In genomic region chr6:26033132-26033941, GRCh38 we compare ENCODE assay signal across 8 cellular contexts. TPM values are rescaled to one million over a fixed set of nuclear protein-coding genes. Genes with fewer than 3 reads are reported as not detected.
DNase-seq lines count a peak whose midpoint lies in the region; ATAC-seq and TF ChIP-seq lines count a peak whose summit lies in the region.

No MANE protein-coding gene starts in this region.

- CTCF ChIA-PET in mammary epithelial cell (lab: Charles Lee; ENCODE audit: low non-redundant PET): no interaction called here

- H3K79me2 ChIP-seq in mammary epithelial cell (ENCODE audit: insufficient read depth, low read length): no peaks in the 10 kb centered on the region

- H3K4me3 ChIP-seq in mammary epithelial cell (replicated peaks in 1 of 3; ENCODE audit: insufficient read depth in 1 of 3, low read depth in 2 of 3, low read length in 3 of 3): peak overlapping the region; percentile 53 to 62 (median 61)
- peak overlapping the region; percentile 69 for H3K4me3 ChIP-seq in iPS-18c (ENCODE audit: insufficient read depth, low read depth, low read length)
- H3K4me3 ChIP-seq in gastrocnemius medialis: peak overlapping the region; percentile 48 to 57 (median 54)

- H3K36me3 ChIP-seq in mammary epithelial cell (ENCODE audit: insufficient read depth, low read length) (no peaks in the 10 kb centered on the region), gastrocnemius medialis (no peaks in the 10 kb centered on the region)

- H3K4me1 ChIP-seq in mammary epithelial cell (ENCODE audit: insufficient read depth, low read length) (peaks cover 16% of the 10 kb centered on the region), gastrocnemius medialis (peaks cover 14% of the 10 kb centered on the region in 2 donors)

- TF ChIP-seq CTCF in mammary epithelial cell (conservative IDR thresholded peaks at IDR 0.05 in 1 of 2, IDR thresholded peaks at IDR 0.05 in 1 of 2; ENCODE audit: extremely low read depth in 1 of 2, insufficient read depth in 1 of 2, low read depth in 1 of 2, low read length in 2 of 2) (no peak), gastrocnemius medialis (IDR thresholded peaks at IDR 0.05 in 4 of 5, conservative IDR thresholded peaks at IDR 0.05 in 1 of 5) (no peak)

- BruUV-seq in mammary epithelial cell (replicated peaks; lab: Mats Ljungman, UMichigan): TSS peak; percentile 42

- intact Hi-C loops in mammary epithelial cell (cut with micrococcal nuclease) (loop anchor here (1.0 to 2.0 kb wide), 5 partner anchors 10 to 1099 kb away; a partner anchor contains a TSS), gastrocnemius medialis (cut with DNase I; ENCODE audit: low total_unique reads) (loop anchor here (10.0 kb wide), 1 partner anchor 1781 kb away; a partner anchor contains a TSS)

- TF ChIP-seq POLR2A in GM18526 (IDR thresholded peaks at IDR 0.05; ENCODE audit: extremely low read depth, insufficient read length) (peak; percentile 96), gastrocnemius medialis (IDR thresholded peaks at IDR 0.05) (peak; percentile 55 to 56)

- H3K27me3 ChIP-seq in mammary epithelial cell (ENCODE audit: insufficient read depth, low read length) (no peaks in the 10 kb centered on the region), gastrocnemius medialis (peaks cover 23 to 72% (median 28%) of the 10 kb centered on the region in 3 donors)

- dilution Hi-C loops in mammary epithelial cell (cut with HindIII; ENCODE audit: low sequenced_read_pairs): loop anchor here (5.0 kb wide), 1 partner anchor 59 kb away; no protein-coding TSS in a partner anchor

- peak overlapping the region; percentile 72 for H2AFZ ChIP-seq in mammary epithelial cell (ENCODE audit: low read depth, low read length)

- ATAC-seq in HG03039 (IDR thresholded peaks at IDR 0.05; ENCODE audit: unreplicated experiment): peak; percentile 57
- peak; percentile 88 to 93 for ATAC-seq in gastrocnemius medialis

- H3K27ac ChIP-seq in mammary epithelial cell (ENCODE audit: insufficient read depth, low read depth, low read length) (peak overlapping the region; percentile 85), gastrocnemius medialis (peak overlapping the region; percentile 27 to 71 (median 58))

- peak overlapping the region; percentile 93 for H3K4me2 ChIP-seq in mammary epithelial cell (ENCODE audit: insufficient read depth, low read depth, low read length)

- H3K9ac ChIP-seq in mammary epithelial cell (ENCODE audit: insufficient read depth, low read length): peak overlapping the region; percentile 75

- WGBS in mammary epithelial cell (ENCODE audit: low coverage, missing lambda C conversion rate): 1% methylated on average over 46 of the region's 46 CpGs

- in situ Hi-C loops in mammary epithelial cell (cut with MboI; ENCODE audit: low sequenced_read_pairs in 2 of 2) (loop anchor here in 1 of 2 donors (25.0 kb wide), 1 partner anchor 1104 kb away; a partner anchor contains a TSS), gastrocnemius medialis (cut with MboI; ENCODE audit: low sequenced_read_pairs in 4 of 4) (loop anchor here in 3 of 4 donors (25.0 kb wide), 3 partner anchors 254 to 1804 kb away; a partner anchor contains a TSS)

- no peaks in the 10 kb centered on the region for H4K20me1 ChIP-seq in mammary epithelial cell (ENCODE audit: insufficient read depth, low read length)

- DNase-seq in AG08395 (ENCODE audit: low spot score) (peak; percentile 93), NCI-H2029 (lab: John Stamatoyannopoulos, UW) (peak; percentile 97), T-helper 22 cell (ENCODE audit: low read depth) (peak; percentile 38), mammary epithelial cell (peak; percentile 96), gastrocnemius medialis (peak; percentile 23 to 45)

- H3K9me3 ChIP-seq in mammary epithelial cell (replicated peaks; ENCODE audit: insufficient read depth, low read length): no peaks in the 10 kb centered on the region
- H3K9me3 ChIP-seq in iPS-18c (ENCODE audit: control insufficient read depth, insufficient read depth, low read length): no peaks in the 10 kb centered on the region
- no peaks in the 10 kb centered on the region for H3K9me3 ChIP-seq in gastrocnemius medialis

RNA-seq across cellular contexts. Expression of gene HFE, which starts 53.9 kb away (rescaled TPM):
- total RNA-seq in mammary epithelial cell (1 to 10 TPM; 9.0 to 9.5 TPM), gastrocnemius medialis (1 to 10 TPM in 3 of 4 donors, under 1 TPM in 1; 0.10 to 2.0 (median 1.6) TPM)
- 17.2 TPM for polyA plus RNA-seq in mammary epithelial cell
- polyA minus RNA-seq in mammary epithelial cell: 32.7 TPM

Comparison
In these comparisons a context has a peak if more than half of its experiments do, and no peak if none do; other contexts are left out.
1. Peak in every context shown above with its lines: DNase-seq, ATAC-seq, H3K4me3 ChIP-seq and H3K27ac ChIP-seq.
2. DNase-seq: peak in every context shown above with its lines; median percentile 97 in NCI-H2029; 96 in mammary epithelial cell; 93 in AG08395; 38 in T-helper 22 cell; 34 in gastrocnemius medialis.